In the genomic region with DNA sequence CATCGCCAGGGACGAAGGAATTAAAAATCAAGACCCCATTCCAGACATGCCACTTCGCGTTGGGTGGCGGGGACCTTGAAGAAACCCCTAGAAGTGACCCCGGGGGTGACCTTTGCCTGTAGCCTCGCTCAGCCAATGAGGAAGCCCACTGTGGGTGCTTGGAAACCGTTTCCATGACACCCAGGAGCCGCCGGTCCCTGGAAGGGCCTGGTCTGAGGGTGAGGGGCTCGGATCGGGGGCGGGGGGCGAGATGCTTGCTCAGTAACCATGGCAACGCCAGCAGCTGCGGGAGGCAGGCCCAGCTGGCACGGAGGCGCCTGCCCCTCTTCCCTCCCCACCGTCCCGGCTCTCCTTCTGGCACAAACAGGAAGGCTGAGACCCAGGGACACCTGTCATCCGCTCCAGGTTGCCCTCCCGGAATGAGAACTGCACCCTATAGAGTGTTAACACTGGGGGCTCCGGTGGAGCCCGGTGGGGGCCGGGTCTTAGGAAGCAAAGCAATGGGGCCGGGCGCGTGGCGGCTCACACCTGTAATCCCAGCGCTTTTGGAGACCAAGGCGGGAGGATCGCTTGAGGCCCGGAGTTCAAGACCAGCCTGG, we compare ENCODE assay signal across 2 cellular contexts.
TF ChIP-seq lines count a peak whose summit lies in the region.

No MANE protein-coding gene starts in this region.

TF ChIP-seq in H1, 55 proteins besides CTCF, POLR2A, EP300 and RAD21:
- TF ChIP-seq ZNF274 (IDR thresholded peaks at IDR 0.05; ENCODE audit: borderline replicate concordance, extremely low read depth, low read length) (no peak), CBX5 (IDR thresholded peaks at IDR 0.05; ENCODE audit: low read depth, low read length) (no peak), SIN3A (conservative IDR thresholded peaks at IDR 0.05 in 1 of 2, IDR thresholded peaks at IDR 0.05 in 1 of 2; ENCODE audit: low read depth in 1 of 2, low read length in 2 of 2) (peak; percentile 29 to 67; a peak in 1 of 4 replicates), YY1 (IDR thresholded peaks at IDR 0.05; ENCODE audit: low read depth, low read length) (no peak), RFX5 (IDR thresholded peaks at IDR 0.05; ENCODE audit: borderline replicate concordance, low read depth, low read length) (no peak)
TF ChIP-seq in H1: peak in this region for 1.

TF ChIP-seq in neural cell, 6 proteins besides CTCF, POLR2A, EP300 and RAD21:
- TF ChIP-seq TAF1 (IDR thresholded peaks at IDR 0.05; ENCODE audit: low read depth) = no peak
- no peak for TF ChIP-seq EZH2 (IDR thresholded peaks at IDR 0.05; ENCODE audit: borderline replicate concordance, insufficient read depth, low read length, poor library complexity, severe bottlenecking)
- peak; percentile 43 for TF ChIP-seq POLR2AphosphoS5 (IDR thresholded peaks at IDR 0.05)
- no peak for TF ChIP-seq SMC3 (conservative IDR thresholded peaks at IDR 0.05; ENCODE audit: poor library complexity)
- TF ChIP-seq MXI1 (conservative IDR thresholded peaks at IDR 0.05; ENCODE audit: poor library complexity, severe bottlenecking) = peak; percentile 60
- TF ChIP-seq REST (IDR thresholded peaks at IDR 0.05; ENCODE audit: borderline replicate concordance) = peak; percentile 43
